ENCODE assay signal across 11 cellular contexts in genomic region chr14:52175982-52176502, GRCh38.
DNase-seq lines count a peak whose midpoint lies in the region; ATAC-seq lines count a peak whose summit lies in the region.
"Had no signal": no experiment of that assay in that cellular context is flagged by ENCODE, and none has a peak within 500 bp of the region (broad histone marks: within the 10 kb centered on the region; RNA-seq: fewer than 3 reads in every experiment).

No MANE protein-coding gene starts in this region.

- H3K9me3 Mint-ChIP-seq in activated T-cell treated with anti-CD3 and anti-CD28 coated beads, Interleukin-2, amount 50 U/mL, for 72 hours, result peaks cover 13 to 15% of the 10 kb centered on the region in 2 donors
- H3K9me3 Mint-ChIP-seq in stimulated activated naive B cell treated with anti-CD40 and anti-IgM and Interleukin-4, amounts not matched to agents 10 μg/mL and 1 μg/mL and 100 μg/mL, for 72 hours, result peaks cover 15 to 17% of the 10 kb centered on the region in 2 donors

- H3K36me3 Mint-ChIP-seq in activated T-cell treated with anti-CD3 and anti-CD28 coated beads, Interleukin-2, amount 50 U/mL, for 72 hours (ENCODE audit: insufficient read depth in 2 of 2), result peaks cover 16 to 24% of the 10 kb centered on the region in 2 donors
- peaks cover 10 to 17% of the 10 kb centered on the region in 2 donors for H3K36me3 Mint-ChIP-seq in stimulated activated naive B cell treated with anti-CD40 and anti-IgM and Interleukin-4, amounts not matched to agents 10 μg/mL and 1 μg/mL and 100 μg/mL, for 72 hours

- H3K27ac ChIP-seq in neuronal stem cell (replicated peaks; ENCODE audit: low read length), result no peak overlapping the region
- H3K27ac ChIP-seq: SJSA1 had no signal

- DNase-seq in activated T-cell treated with anti-CD3 and anti-CD28 coated beads for 1 hour (ENCODE audit: low read depth), result peak; percentile 2
- no peak for DNase-seq in activated T-cell treated with anti-CD3 and anti-CD28 coated beads, Interleukin-2, amount 50 U/mL, for 48 hours
- no peak for DNase-seq in activated T-cell treated with anti-CD3 and anti-CD28 coated beads, Interleukin-2, amount 50 U/mL, for 72 hours
- DNase-seq in stimulated activated naive B cell treated with anti-CD40 and anti-IgM and Interleukin-4, amounts not matched to agents 10 μg/mL and 1 μg/mL and 100 μg/mL, for 72 hours, result peak; percentile 37
- no peak for DNase-seq in DMS53 treated with DMSO at 0.1 percent for 48 hours (lab: John Stamatoyannopoulos, UW; ENCODE audit: unreplicated experiment)
- no peak for DNase-seq in NCI-H2171 treated with DMSO at 0.1 percent for 48 hours (lab: John Stamatoyannopoulos, UW)
- DNase-seq in neuronal stem cell (ENCODE audit: low spot score), result no peak
- DNase-seq: hypothalamus had no signal

- no peaks in the 10 kb centered on the region for H3K27me3 Mint-ChIP-seq in activated T-cell treated with anti-CD3 and anti-CD28 coated beads, Interleukin-2, amount 50 U/mL, for 72 hours (ENCODE audit: low read depth)
- no peaks in the 10 kb centered on the region for H3K27me3 Mint-ChIP-seq in stimulated activated naive B cell treated with anti-CD40 and anti-IgM and Interleukin-4, amounts not matched to agents 10 μg/mL and 1 μg/mL and 100 μg/mL, for 72 hours

- H3K79me1 ChIP-seq in neuronal stem cell (ENCODE audit: low read depth, low read length), result no peaks in the 10 kb centered on the region

- H3K4me2 ChIP-seq in neuronal stem cell (ENCODE audit: insufficient read depth, low read length, poor library complexity, severe bottlenecking), result no peak overlapping the region

- H2AK5ac ChIP-seq in neuronal stem cell (ENCODE audit: low read depth, low read length), result no peak overlapping the region

- H3K14ac ChIP-seq in neuronal stem cell (ENCODE audit: low read length), result no peak overlapping the region

- no peak overlapping the region for H3K4ac ChIP-seq in neuronal stem cell (ENCODE audit: low read length)

- no peak overlapping the region for H2BK15ac ChIP-seq in neuronal stem cell (ENCODE audit: low read length)

- peak overlapping the region in 1 of 2 donors; percentile 42 for H3K4me3 Mint-ChIP-seq in activated T-cell treated with anti-CD3 and anti-CD28 coated beads, Interleukin-2, amount 50 U/mL, for 72 hours
- H3K4me3 Mint-ChIP-seq in stimulated activated naive B cell treated with anti-CD40 and anti-IgM and Interleukin-4, amounts not matched to agents 10 μg/mL and 1 μg/mL and 100 μg/mL, for 72 hours, result peak overlapping the region; percentile 45 to 47

- no peak overlapping the region for H3K4me3 ChIP-seq in neuronal stem cell (ENCODE audit: low read length in 2 of 2)
- H3K4me3 ChIP-seq: K562, SJSA1 had no signal

- no peak overlapping the region for H4K8ac ChIP-seq in neuronal stem cell (ENCODE audit: low read depth, low read length)

- no peaks in the 10 kb centered on the region for H3K4me1 ChIP-seq in neuronal stem cell (ENCODE audit: control insufficient read depth in 2 of 2, insufficient read depth in 1 of 2, low read depth in 1 of 2, low read length in 2 of 2)
- H3K4me1 ChIP-seq: SJSA1 had no signal

- no peaks in the 10 kb centered on the region for H3K36me3 ChIP-seq in neuronal stem cell (replicated peaks in 1 of 2; ENCODE audit: control insufficient read depth in 2 of 2, insufficient read depth in 2 of 2, low read length in 2 of 2)
- H3K36me3 ChIP-seq: SJSA1 had no signal

- no peak overlapping the region for H3K23ac ChIP-seq in neuronal stem cell (ENCODE audit: low read depth, low read length, poor library complexity)

- H2BK12ac ChIP-seq in neuronal stem cell (ENCODE audit: low read length), result no peak overlapping the region

- H2BK120ac ChIP-seq in neuronal stem cell (ENCODE audit: low read depth, low read length), result no peak overlapping the region

- H3K9me3 ChIP-seq in neuronal stem cell (replicated peaks in 1 of 2; ENCODE audit: control insufficient read depth in 2 of 2, insufficient read depth in 1 of 2, low read depth in 1 of 2, low read length in 2 of 2), result peaks cover 3 to 5% of the 10 kb centered on the region in 2 donors

- peaks cover 0 to 2% (median 0%) of the 10 kb centered on the region in 3 experiments for H3K27me3 ChIP-seq in neuronal stem cell (ENCODE audit: control insufficient read depth in 3 of 3, insufficient read depth in 3 of 3, low read depth in 1 of 3, low read length in 3 of 3)
- H3K27me3 ChIP-seq: SJSA1 had no signal

- H3K4me1 Mint-ChIP-seq in activated T-cell treated with anti-CD3 and anti-CD28 coated beads, Interleukin-2, amount 50 U/mL, for 72 hours (ENCODE audit: low read depth), result peaks cover 17% of the 10 kb centered on the region
- peaks cover 24 to 33% of the 10 kb centered on the region in 2 donors for H3K4me1 Mint-ChIP-seq in stimulated activated naive B cell treated with anti-CD40 and anti-IgM and Interleukin-4, amounts not matched to agents 10 μg/mL and 1 μg/mL and 100 μg/mL, for 72 hours

- no peak overlapping the region for H4K91ac ChIP-seq in neuronal stem cell (ENCODE audit: low read depth, low read length, poor library complexity)

- H3K27ac Mint-ChIP-seq in activated T-cell treated with anti-CD3 and anti-CD28 coated beads, Interleukin-2, amount 50 U/mL, for 72 hours, result peak overlapping the region; percentile 75
- peak overlapping the region; percentile 82 for H3K27ac Mint-ChIP-seq in stimulated activated naive B cell treated with anti-CD40 and anti-IgM and Interleukin-4, amounts not matched to agents 10 μg/mL and 1 μg/mL and 100 μg/mL, for 72 hours

- H3K9ac ChIP-seq in neuronal stem cell (ENCODE audit: low read depth, low read length, poor library complexity), result no peak overlapping the region

- no peak overlapping the region for H2AFZ ChIP-seq in neuronal stem cell (ENCODE audit: low read length)

- WGBS in neuronal stem cell (ENCODE audit: extremely low coverage in 2 of 2, insufficient read length in 2 of 2, insufficient replicate concordance in 1 of 2), 2 donors, result no CpG with 5 or more reads among the region's 6 CpGs

- H3K18ac ChIP-seq in neuronal stem cell (ENCODE audit: low read length), result no peak overlapping the region

- peak; percentile 85 for ATAC-seq in HG03064 (IDR thresholded peaks at IDR 0.05; ENCODE audit: low read depth, unreplicated experiment)
- ATAC-seq in activated T-cell treated with anti-CD3 and anti-CD28 coated beads, Interleukin-2, amount 50 U/mL, for 72 hours (replicated peaks in 1 of 2), result peak in 1 of 2 donors; percentile 45
- ATAC-seq in stimulated activated naive B cell treated with anti-CD40 and anti-IgM and Interleukin-4, amounts not matched to agents 10 μg/mL and 1 μg/mL and 100 μg/mL, for 72 hours (replicated peaks), result peak; percentile 98 to 99
- ATAC-seq: K562 had no signal

- no peak overlapping the region for H2BK5ac ChIP-seq in neuronal stem cell (ENCODE audit: low read length)

Comparison
In these comparisons a context has a peak if more than half of its experiments do, and no peak if none do; other contexts are left out.
1. DNase-seq: peak in activated T-cell treated with anti-CD3 and anti-CD28 coated beads for 1 hour (single experiment) and stimulated activated naive B cell treated with anti-CD40 and anti-IgM and Interleukin-4, amounts not matched to agents 10 μg/mL and 1 μg/mL and 100 μg/mL, for 72 hours (single experiment); none in activated T-cell treated with anti-CD3 and anti-CD28 coated beads, Interleukin-2, amount 50 U/mL, for 48 hours (0 of 2), activated T-cell treated with anti-CD3 and anti-CD28 coated beads, Interleukin-2, amount 50 U/mL, for 72 hours (0 of 2), DMS53 treated with DMSO at 0.1 percent for 48 hours (single experiment), NCI-H2171 treated with DMSO at 0.1 percent for 48 hours (single experiment) and neuronal stem cell (single experiment).